In genomic region chr3:154954750-154955149, GRCh38 we compare ENCODE assay signal across 10 cellular contexts.
DNase-seq lines count a peak whose midpoint lies in the region; ATAC-seq and TF ChIP-seq lines count a peak whose summit lies in the region.
"Had no signal": no experiment of that assay in that cellular context is flagged by ENCODE, and none has a peak within 500 bp of the region (broad histone marks: within the 10 kb centered on the region; RNA-seq: fewer than 3 reads in every experiment).

No MANE protein-coding gene starts in this region.

- H3K27me3 Mint-ChIP-seq in neural progenitor cell (ENCODE audit: insufficient read depth, low read depth): peaks cover 2% of the 10 kb centered on the region

- H3K27ac ChIP-seq in neural progenitor cell: no peak overlapping the region
- H3K27ac ChIP-seq: skin epidermis had no signal

- no peaks in the 10 kb centered on the region for H3K9me3 ChIP-seq in neural progenitor cell (ENCODE audit: low read depth)

- no peak overlapping the region for H2AFZ ChIP-seq in neural progenitor cell (replicated peaks)

- no peaks in the 10 kb centered on the region for H3K36me3 ChIP-seq in neural progenitor cell

- H3K36me3 Mint-ChIP-seq in neural progenitor cell: no peaks in the 10 kb centered on the region

- ATAC-seq in GM21528 (IDR thresholded peaks at IDR 0.05; ENCODE audit: low FRiP score, unreplicated experiment): no peak

- H3K4me2 ChIP-seq in neural progenitor cell: no peak overlapping the region

- H3K27ac Mint-ChIP-seq in neural progenitor cell: no peak overlapping the region

- no peaks in the 10 kb centered on the region for H3K4me1 Mint-ChIP-seq in neural progenitor cell

- TF ChIP-seq CTCF in choroid plexus epithelial cell (conservative IDR thresholded peaks at IDR 0.05; ENCODE audit: low read depth, low read length) (peak; percentile 72), neural progenitor cell (IDR thresholded peaks at IDR 0.05) (peak; percentile 60)

- H3K9me3 Mint-ChIP-seq in neural progenitor cell: peaks cover 12% of the 10 kb centered on the region

- no peaks in the 10 kb centered on the region for H3K79me2 ChIP-seq in neural progenitor cell (ENCODE audit: low read depth)

- H3K4me1 ChIP-seq in neural progenitor cell: no peaks in the 10 kb centered on the region

- peak; percentile 57 for DNase-seq in GM03348 (ENCODE audit: low spot score)
- peak; percentile 33 for DNase-seq in NCI-H226
- peak; percentile 90 for DNase-seq in choroid plexus epithelial cell (ENCODE audit: low read depth)
- peak; percentile 32 for DNase-seq in neural progenitor cell (ENCODE audit: low spot score)
- no peak for DNase-seq in T1000 (lab: John Stamatoyannopoulos, UW)
- DNase-seq in activated CD4-positive, alpha-beta T cell treated with anti-CD3 and anti-CD28 coated beads for 1 hour: no peak
- DNase-seq in cortex of kidney (lab: John Stamatoyannopoulos, UW): no peak
- DNase-seq: NCI-H510A had no signal

- H3K9ac ChIP-seq in neural progenitor cell: no peak overlapping the region

- no peaks in the 10 kb centered on the region for H3K27me3 ChIP-seq in neural progenitor cell

- H3F3A ChIP-seq in neural progenitor cell (ENCODE audit: low read depth): no peaks in the 10 kb centered on the region

- no peak overlapping the region for H3K4me3 ChIP-seq in choroid plexus epithelial cell (ENCODE audit: low read depth, low read length)
- no peak overlapping the region for H3K4me3 ChIP-seq in neural progenitor cell
- H3K4me3 ChIP-seq: skin epidermis had no signal

- H3K4me3 Mint-ChIP-seq in neural progenitor cell: no peak overlapping the region

- H4K20me1 ChIP-seq in neural progenitor cell (ENCODE audit: low read depth): no peaks in the 10 kb centered on the region

Comparison
In these comparisons a context has a peak if more than half of its experiments do, and no peak if none do; other contexts are left out.
1. DNase-seq: peak in GM03348 (single experiment), NCI-H226 (single experiment), choroid plexus epithelial cell (single experiment) and neural progenitor cell (single experiment); none in T1000 (single experiment), activated CD4-positive, alpha-beta T cell treated with anti-CD3 and anti-CD28 coated beads for 1 hour (single experiment) and cortex of kidney (single experiment).